Comparison of ENCODE assay signal across 31 cellular contexts in the genomic region with DNA sequence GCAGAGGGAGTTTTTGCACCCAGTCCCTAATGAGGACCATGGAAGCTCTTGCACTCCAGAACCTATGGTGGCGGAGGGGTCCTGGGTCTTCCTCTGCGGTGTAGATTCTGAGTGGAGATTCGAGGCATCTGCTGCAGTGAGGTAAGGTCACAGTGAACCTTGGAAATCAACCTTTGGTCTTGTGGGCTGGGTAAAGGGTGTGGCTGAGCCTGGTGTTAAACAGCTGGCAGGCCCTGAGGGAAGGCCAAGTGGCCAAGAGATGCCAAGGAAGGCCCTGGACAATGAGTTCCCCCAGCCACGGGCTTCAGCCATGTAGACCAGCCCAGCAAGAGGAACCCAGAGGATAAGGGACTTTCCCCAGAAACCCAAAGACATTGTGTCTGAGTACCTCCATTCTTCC.
"Had no signal": no experiment of that assay in that cellular context is flagged by ENCODE, and none has a peak within 500 bp of the region (broad histone marks: within the 10 kb centered on the region; RNA-seq: fewer than 3 reads in every experiment).

No MANE protein-coding gene starts in this region.

- H3K9me3 Mint-ChIP-seq: activated CD4-positive, alpha-beta memory T cell treated with anti-CD3 and anti-CD28 coated beads for 36 hours; activated CD4-positive, alpha-beta T cell treated with anti-CD3 and anti-CD28 coated beads, Interleukin-2, amount 10 ng/mL, durations not matched to agents 24 days and 14 days; activated naive CD4-positive, alpha-beta T cell treated with anti-CD3 and anti-CD28 coated beads, Interleukin-2, amount 50 U/mL, for 24 hours; activated naive CD8-positive, alpha-beta T cell treated with anti-CD3 and anti-CD28 coated beads for 36 hours; activated naive CD8-positive, alpha-beta T cell treated with anti-CD3 and anti-CD28 coated beads, Interleukin-2, amount 50 U/mL, for 24 hours; activated T-cell treated with anti-CD3 and anti-CD28 coated beads, Interleukin-2, amount 50 U/mL, for 4 hours; activated T-helper 17 cell treated with anti-CD3 and anti-CD28 coated beads, Interleukin-2, amount 50 U/mL, for 72 hours; dendritic cell treated with granulocyte-macrophage colony-stimulating factor and Interleukin-4, amounts not matched to agents 40 ng/mL and 50 ng/mL, for 4 days; endodermal cell; T-helper 2 cell treated with Interferon-gamma antibody and Interleukin-4, amounts not matched to agents 5 μg/mL and 100 μg/mL, for 36 hours had no signal

- H3K27ac Mint-ChIP-seq: activated CD4-positive, alpha-beta memory T cell treated with anti-CD3 and anti-CD28 coated beads for 36 hours; activated CD4-positive, alpha-beta T cell treated with anti-CD3 and anti-CD28 coated beads for 36 hours; activated CD4-positive, alpha-beta T cell treated with anti-CD3 and anti-CD28 coated beads, Interleukin-2, amount 10 ng/mL, durations not matched to agents 24 days and 14 days; activated naive CD4-positive, alpha-beta T cell treated with anti-CD3 and anti-CD28 coated beads, Interleukin-2, amount 50 U/mL, for 24 hours; activated naive CD8-positive, alpha-beta T cell treated with anti-CD3 and anti-CD28 coated beads for 36 hours; activated naive CD8-positive, alpha-beta T cell treated with anti-CD3 and anti-CD28 coated beads, Interleukin-2, amount 50 U/mL, for 24 hours; activated T-helper 17 cell treated with anti-CD3 and anti-CD28 coated beads, Interleukin-2, amount 50 U/mL, for 72 hours; brain; dendritic cell treated with granulocyte-macrophage colony-stimulating factor and Interleukin-4, amounts not matched to agents 40 ng/mL and 50 ng/mL, for 4 days; endodermal cell; T-helper 17 cell; T-helper 2 cell treated with Interferon-gamma antibody and Interleukin-4, amounts not matched to agents 5 μg/mL and 100 μg/mL, for 36 hours had no signal

- H3K27me3 ChIP-seq: breast epithelium had no signal

- H3K4me3 ChIP-seq: adrenal gland, breast epithelium, cardiac muscle cell, coronary artery, dorsolateral prefrontal cortex had no signal

- H3K36me3 Mint-ChIP-seq: activated CD4-positive, alpha-beta memory T cell treated with anti-CD3 and anti-CD28 coated beads for 36 hours; activated naive CD4-positive, alpha-beta T cell treated with anti-CD3 and anti-CD28 coated beads, Interleukin-2, amount 50 U/mL, for 24 hours; activated naive CD8-positive, alpha-beta T cell treated with anti-CD3 and anti-CD28 coated beads for 36 hours; brain had no signal

- DNase-seq: activated CD4-positive, alpha-beta memory T cell treated with anti-CD3 and anti-CD28 coated beads for 36 hours; activated CD4-positive, CD25-positive, alpha-beta regulatory T cell; activated CD4-positive, CD25-positive, alpha-beta regulatory T cell treated with anti-CD3 and anti-CD28 coated beads, Interleukin-2, amount 50 U/mL, for 72 hours; activated effector memory CD4-positive, alpha-beta T cell treated with Interleukin-2 at 50 U/mL for 16 hours; activated gamma-delta T cell treated with Interleukin-2 at 50 U/mL for 16 hours; activated naive CD4-positive, alpha-beta T cell treated with Interleukin-2 at 50 U/mL for 16 hours; activated naive CD8-positive, alpha-beta T cell treated with anti-CD3 and anti-CD28 coated beads for 36 hours; activated naive CD8-positive, alpha-beta T cell treated with anti-CD3 and anti-CD28 coated beads, Interleukin-2, amount 50 U/mL, for 24 hours; activated T-cell treated with anti-CD3 and anti-CD28 coated beads, Interleukin-2, amount 50 U/mL, for 4 hours; adrenal gland; amygdala; aorta; central memory CD4-positive, alpha-beta T cell; cerebellar nuclear complex; dorsolateral prefrontal cortex; effector memory CD4-positive, alpha-beta T cell; T-helper 1 cell; T-helper 17 cell; T1000 had no signal

- H3K4me3 Mint-ChIP-seq: activated CD4-positive, alpha-beta memory T cell treated with anti-CD3 and anti-CD28 coated beads for 36 hours; activated CD4-positive, alpha-beta T cell treated with anti-CD3 and anti-CD28 coated beads for 36 hours; activated CD4-positive, alpha-beta T cell treated with anti-CD3 and anti-CD28 coated beads, Interleukin-2, amount 10 ng/mL, durations not matched to agents 24 days and 14 days; activated naive CD4-positive, alpha-beta T cell treated with anti-CD3 and anti-CD28 coated beads, Interleukin-2, amount 50 U/mL, for 24 hours; activated naive CD8-positive, alpha-beta T cell treated with anti-CD3 and anti-CD28 coated beads for 36 hours; activated naive CD8-positive, alpha-beta T cell treated with anti-CD3 and anti-CD28 coated beads, Interleukin-2, amount 50 U/mL, for 24 hours; activated T-cell treated with anti-CD3 and anti-CD28 coated beads, Interleukin-2, amount 50 U/mL, for 4 hours; activated T-helper 17 cell treated with anti-CD3 and anti-CD28 coated beads, Interleukin-2, amount 50 U/mL, for 72 hours; brain; dendritic cell treated with granulocyte-macrophage colony-stimulating factor and Interleukin-4, amounts not matched to agents 40 ng/mL and 50 ng/mL, for 4 days; endodermal cell; T-helper 17 cell; T-helper 2 cell treated with Interferon-gamma antibody and Interleukin-4, amounts not matched to agents 5 μg/mL and 100 μg/mL, for 36 hours had no signal

- H3K27ac ChIP-seq: adrenal gland, breast epithelium, cardiac muscle cell, coronary artery, dorsolateral prefrontal cortex had no signal

- H3K4me1 Mint-ChIP-seq: activated CD4-positive, alpha-beta T cell treated with anti-CD3 and anti-CD28 coated beads for 36 hours; activated CD4-positive, alpha-beta T cell treated with anti-CD3 and anti-CD28 coated beads, Interleukin-2, amount 10 ng/mL, durations not matched to agents 24 days and 14 days; activated naive CD4-positive, alpha-beta T cell treated with anti-CD3 and anti-CD28 coated beads, Interleukin-2, amount 50 U/mL, for 24 hours; activated naive CD8-positive, alpha-beta T cell treated with anti-CD3 and anti-CD28 coated beads for 36 hours; activated naive CD8-positive, alpha-beta T cell treated with anti-CD3 and anti-CD28 coated beads, Interleukin-2, amount 50 U/mL, for 24 hours; activated T-helper 17 cell treated with anti-CD3 and anti-CD28 coated beads, Interleukin-2, amount 50 U/mL, for 72 hours; T-helper 17 cell had no signal

- FAIRE-seq: frontal cortex had no signal

- H3K9me3 ChIP-seq: adrenal gland, breast epithelium had no signal

- H3K36me3 ChIP-seq: adrenal gland, breast epithelium, cardiac muscle cell had no signal

- H3K4me1 ChIP-seq: adrenal gland, breast epithelium had no signal

- ATAC-seq: activated CD4-positive, alpha-beta T cell treated with anti-CD3 and anti-CD28 coated beads for 36 hours; activated naive CD8-positive, alpha-beta T cell treated with anti-CD3 and anti-CD28 coated beads, Interleukin-2, amount 50 U/mL, for 24 hours; activated T-helper 17 cell treated with anti-CD3 and anti-CD28 coated beads, Interleukin-2, amount 50 U/mL, for 72 hours; T-helper 17 cell had no signal
